12 cellular contexts compared by ENCODE assay signal in the genomic region with DNA sequence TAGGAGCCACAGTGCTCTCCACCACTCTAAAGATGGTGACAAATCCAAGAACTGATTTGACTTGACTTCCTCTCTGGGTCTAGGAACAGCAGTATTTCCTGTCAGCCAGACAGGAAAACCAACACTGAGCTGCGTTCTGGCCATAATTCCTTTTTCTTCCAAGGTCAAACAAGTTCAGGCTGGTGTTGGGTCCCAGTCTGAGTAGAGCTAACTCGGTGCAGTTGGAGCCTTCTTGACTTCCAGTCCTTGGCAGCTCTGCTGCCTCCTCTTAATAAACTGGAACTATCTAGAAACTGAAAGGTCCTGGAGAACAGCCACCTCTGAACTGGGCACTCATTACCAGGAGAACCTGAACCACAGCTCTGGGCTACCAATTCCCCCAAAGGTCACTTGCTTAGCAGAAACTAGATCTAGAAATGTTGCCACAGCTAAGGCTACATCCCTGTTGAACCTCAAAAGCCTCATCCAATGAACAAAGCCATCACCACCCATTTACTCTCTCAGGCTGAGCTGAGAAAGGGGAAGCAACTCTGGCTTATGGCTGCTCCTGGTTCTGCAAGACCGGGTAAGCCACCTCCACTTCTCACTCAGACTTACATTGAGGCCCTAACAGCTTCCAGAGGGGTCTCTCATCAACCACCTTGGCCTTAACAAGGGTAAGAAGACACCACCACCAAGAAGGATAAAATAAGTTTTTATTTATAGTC. TPM values are rescaled to one million over a fixed set of nuclear protein-coding genes. Genes with fewer than 3 reads are reported as not detected.
DNase-seq lines count a peak whose midpoint lies in the region; ATAC-seq, FAIRE-seq and TF ChIP-seq lines count a peak whose summit lies in the region.
"Had no signal": no experiment of that assay in that cellular context is flagged by ENCODE, and none has a peak within 500 bp of the region (broad histone marks: within the 10 kb centered on the region; RNA-seq: fewer than 3 reads in every experiment).

No MANE protein-coding gene starts in this region.

- no peak overlapping the region for H3K27ac ChIP-seq in CD8-positive, alpha-beta T cell (ENCODE audit: low read depth, low read length)
- H3K27ac ChIP-seq in endothelial cell of umbilical vein (ENCODE audit: insufficient read depth, low read depth, low read length) (peak overlapping the region; percentile 34), breast epithelium (peak overlapping the region in 1 of 2 donors; percentile 4)

- H3K9me3 Mint-ChIP-seq in CD8-positive, alpha-beta T cell: no peaks in the 10 kb centered on the region
- H3K9me3 Mint-ChIP-seq in nephron: no peaks in the 10 kb centered on the region
- H3K9me3 Mint-ChIP-seq: neural crest cell had no signal

- H3K27me3 ChIP-seq in CD8-positive, alpha-beta T cell (ENCODE audit: insufficient read depth, low read length): no peaks in the 10 kb centered on the region
- H3K27me3 ChIP-seq in endothelial cell of umbilical vein (ENCODE audit: control insufficient read depth in 2 of 2, insufficient read depth in 2 of 2, low read length in 2 of 2) (no peaks in the 10 kb centered on the region), breast epithelium (no peaks in the 10 kb centered on the region)
- H3K27me3 ChIP-seq: body of pancreas had no signal

- intact Hi-C loops in CD8-positive, alpha-beta T cell (cut with DNase I, micrococcal nuclease): no loop called here
- intact Hi-C loops in endothelial cell of umbilical vein (cut with micrococcal nuclease) (loop anchor here (2.0 kb wide), 1 partner anchor 28 kb away; a partner anchor contains a TSS), breast epithelium (cut with DNase I; ENCODE audit: low total_unique reads) (no loop called here)

- no peaks in the 10 kb centered on the region for H3K9me1 ChIP-seq in endothelial cell of umbilical vein (replicated peaks; ENCODE audit: control insufficient read depth, extremely low read depth, insufficient read depth, low read length)

- CTCF ChIA-PET in CD8-positive, alpha-beta T cell (lab: Charles Lee): interaction anchor here (0.6 kb wide), 1 partner anchor 25 kb away, joined by 5 read pairs; no protein-coding TSS in a partner anchor
- CTCF ChIA-PET in endothelial cell of umbilical vein (lab: Charles Lee): interaction anchor here (0.7 to 1.4 kb wide), 4 partner anchors 19 to 88 kb away, joined by 4 to 5 read pairs (median 4); a partner anchor contains a TSS

- TF ChIP-seq POLR2A in endothelial cell of umbilical vein (IDR thresholded peaks at IDR 0.05; ENCODE audit: low read depth, low read length): no peak
- TF ChIP-seq POLR2A in breast epithelium (IDR thresholded peaks at IDR 0.05): no peak

- H4K20me1 ChIP-seq in endothelial cell of umbilical vein (replicated peaks; ENCODE audit: control insufficient read depth, extremely low read depth, insufficient read depth, low read length): no peaks in the 10 kb centered on the region

- no peak for TF ChIP-seq CTCF in CD8-positive, alpha-beta T cell (IDR thresholded peaks at IDR 0.05)
- TF ChIP-seq CTCF in endothelial cell of umbilical vein (IDR thresholded peaks at IDR 0.05; ENCODE audit: extremely low read depth in 1 of 2, insufficient read depth in 1 of 2, low read depth in 1 of 2, low read length in 2 of 2) (no peak), nephron (IDR thresholded peaks at IDR 0.05; ENCODE audit: unreplicated experiment in 3 of 3) (no peak), breast epithelium (IDR thresholded peaks at IDR 0.05) (no peak)

- POLR2A ChIA-PET in CD8-positive, alpha-beta T cell (lab: Charles Lee): no interaction called here
- POLR2A ChIA-PET in endothelial cell of umbilical vein (lab: Charles Lee): no interaction called here

- peaks cover 32% of the 10 kb centered on the region for H3K4me1 Mint-ChIP-seq in CD8-positive, alpha-beta T cell (ENCODE audit: low read depth)
- H3K4me1 Mint-ChIP-seq in nephron: peaks cover 24% of the 10 kb centered on the region
- H3K4me1 Mint-ChIP-seq: neural crest cell had no signal

- no peak overlapping the region for H3K4me3 ChIP-seq in CD8-positive, alpha-beta T cell (ENCODE audit: low read depth, low read length)
- H3K4me3 ChIP-seq in endothelial cell of umbilical vein (replicated peaks in 1 of 3; ENCODE audit: insufficient read depth in 1 of 3, low read depth in 1 of 3, low read length in 3 of 3) (no peak overlapping the region), breast epithelium (no peak overlapping the region)
- H3K4me3 ChIP-seq: body of pancreas had no signal

- no peaks in the 10 kb centered on the region for H3K9me3 ChIP-seq in CD8-positive, alpha-beta T cell (ENCODE audit: low read length)
- H3K9me3 ChIP-seq in endothelial cell of umbilical vein (replicated peaks; ENCODE audit: control insufficient read depth, insufficient read depth, low read length): no peaks in the 10 kb centered on the region
- H3K9me3 ChIP-seq in breast epithelium: no peaks in the 10 kb centered on the region
- H3K9me3 ChIP-seq: body of pancreas had no signal

- H3K27me3 Mint-ChIP-seq in CD8-positive, alpha-beta T cell (ENCODE audit: low read depth): no peaks in the 10 kb centered on the region
- no peaks in the 10 kb centered on the region for H3K27me3 Mint-ChIP-seq in nephron (ENCODE audit: low read depth)

- H3K4me3 Mint-ChIP-seq in CD8-positive, alpha-beta T cell: no peak overlapping the region
- H3K4me3 Mint-ChIP-seq in nephron: no peak overlapping the region
- H3K4me3 Mint-ChIP-seq: neural crest cell had no signal

- BruUV-seq in endothelial cell of umbilical vein (replicated peaks; lab: Mats Ljungman, UMichigan): no TSS peak

- FAIRE-seq in endothelial cell of umbilical vein (lab: Jason Lieb, UNC): peak; percentile 97

- peaks cover 3% of the 10 kb centered on the region for H3K79me2 ChIP-seq in endothelial cell of umbilical vein (ENCODE audit: control insufficient read depth, insufficient read depth, low read length)

- H3K4me2 ChIP-seq in endothelial cell of umbilical vein (ENCODE audit: insufficient read depth, low read length): peak overlapping the region; percentile 60

- ATAC-seq in CD8-positive, alpha-beta T cell: no peak
- ATAC-seq in HG03045 (IDR thresholded peaks at IDR 0.05; ENCODE audit: unreplicated experiment): no peak
- ATAC-seq: body of pancreas had no signal

- H3K9ac ChIP-seq in endothelial cell of umbilical vein (replicated peaks; ENCODE audit: extremely low read depth, insufficient read depth, low read length): no peak overlapping the region

- peak overlapping the region; percentile 55 for H3K27ac Mint-ChIP-seq in CD8-positive, alpha-beta T cell
- peak overlapping the region in 2 of 3 experiments; percentile 1 to 55 for H3K27ac Mint-ChIP-seq in nephron

- H3K36me3 ChIP-seq in CD8-positive, alpha-beta T cell (ENCODE audit: insufficient read depth, low read length): peaks cover 32% of the 10 kb centered on the region
- peaks cover 14 to 27% of the 10 kb centered on the region in 2 experiments for H3K36me3 ChIP-seq in endothelial cell of umbilical vein (ENCODE audit: control insufficient read depth in 2 of 2, extremely low read depth in 1 of 2, insufficient read depth in 2 of 2, low read length in 2 of 2)
- H3K36me3 ChIP-seq in breast epithelium: peaks cover 13% of the 10 kb centered on the region

- dilution Hi-C loops in endothelial cell of umbilical vein (cut with MboI; ENCODE audit: extremely low pct_ligation_motif_present, low sequenced_read_pairs): no loop called here

- H3K4me1 ChIP-seq in CD8-positive, alpha-beta T cell (ENCODE audit: insufficient read depth, low read length): peaks cover 15% of the 10 kb centered on the region
- H3K4me1 ChIP-seq in endothelial cell of umbilical vein (ENCODE audit: control insufficient read depth, extremely low read depth, insufficient read depth, low read length): peaks cover 25% of the 10 kb centered on the region
- H3K4me1 ChIP-seq in breast epithelium: peaks cover 0 to 5% of the 10 kb centered on the region in 2 donors

- no peak overlapping the region for H2AFZ ChIP-seq in endothelial cell of umbilical vein (ENCODE audit: low read depth, low read length)

- peaks cover 86% of the 10 kb centered on the region for H3K36me3 Mint-ChIP-seq in CD8-positive, alpha-beta T cell
- peaks cover 51% of the 10 kb centered on the region for H3K36me3 Mint-ChIP-seq in nephron (ENCODE audit: low read depth)

- DNase-seq in CD8-positive, alpha-beta T cell: no peak
- DNase-seq in NOMO-1 (lab: John Stamatoyannopoulos, UW; ENCODE audit: unreplicated experiment in 2 of 2) (peak; percentile 48 to 66), endothelial cell of umbilical vein (ENCODE audit: low read depth, low spot score) (peak; percentile 77), glomerular visceral epithelial cell (ENCODE audit: extremely low spot score) (no peak), breast epithelium (ENCODE audit: low spot score in 2 of 2) (no peak), AG08395 (ENCODE audit: low spot score) (no peak)
- DNase-seq: NCI-H1417 treated with DMSO at 0.1 percent for 48 hours; stimulated activated CD4-positive, alpha-beta T cell treated with anti-CD3 and anti-CD28 coated beads, Interleukin-2, amount 100 ng/mL, for 48 hours had no signal

TF ChIP-seq in endothelial cell of umbilical vein, 7 proteins besides CTCF, POLR2A, EP300 and RAD21:
- TF ChIP-seq MYC (IDR thresholded peaks at IDR 0.05; ENCODE audit: low read depth, low read length) (no peak), POLR2AphosphoS5 (IDR thresholded peaks at IDR 0.05; ENCODE audit: insufficient read depth, low read depth, low read length) (peak; percentile 37)

RNA-seq across cellular contexts. Expression of a gene that starts 27.7 kb away (rescaled TPM):
- 100 to 1,000 TPM; 143 to 153 TPM for total RNA-seq in CD8-positive, alpha-beta T cell
- 79.5 and 84.6 TPM in 2 replicates for total RNA-seq in endothelial cell of umbilical vein
- 57.1 and 70.1 TPM in 2 replicates for polyA plus RNA-seq in endothelial cell of umbilical vein
- polyA plus RNA-seq in endothelial cell of umbilical vein (2011; cell fraction: cytosol; rRNA removed): 61.0 and 63.8 TPM in 2 replicates
- 55.7 and 56.7 TPM in 2 replicates for polyA plus RNA-seq in endothelial cell of umbilical vein (2011; cell fraction: nucleus; rRNA removed)
- 44.9 and 51.4 TPM in 2 replicates for polyA plus RNA-seq in endothelial cell of umbilical vein (2012)
- polyA minus RNA-seq in endothelial cell of umbilical vein: 57.9 and 82.4 TPM in 2 replicates
- 23.1 TPM for polyA minus RNA-seq in endothelial cell of umbilical vein (2011; cell fraction: cytosol; rRNA and poly(A)+ RNA removed)
- polyA minus RNA-seq in endothelial cell of umbilical vein (2011; cell fraction: nucleus; rRNA and poly(A)+ RNA removed): 53.7 and 61.6 TPM in 2 replicates
- 10 to 100 TPM; 50.5 to 64.1 (median 51.7) TPM for total RNA-seq in breast epithelium

Comparison
In these comparisons a context has a peak if more than half of its experiments do, and no peak if none do; other contexts are left out.
1. DNase-seq: peak in NOMO-1 (2 of 2) and endothelial cell of umbilical vein (single experiment); none in CD8-positive, alpha-beta T cell (0 of 7), glomerular visceral epithelial cell (single experiment), breast epithelium (0 of 2) and AG08395 (single experiment).